Comparison of ENCODE assay signal across 22 cellular contexts in genomic region chr3:9433884-9434521, GRCh38.
"Had no signal": no experiment of that assay in that cellular context is flagged by ENCODE, and none has a peak within 500 bp of the region (broad histone marks: within the 10 kb centered on the region; RNA-seq: fewer than 3 reads in every experiment).

No MANE protein-coding gene starts in this region.

- H3K27me3 ChIP-seq: gastroesophageal sphincter, left lung, right lobe of liver, stomach, thyroid gland, upper lobe of left lung, vagina had no signal

- ATAC-seq: activated CD8-positive, alpha-beta T cell treated with anti-CD3 and anti-CD28 coated beads for 36 hours; activated naive CD8-positive, alpha-beta T cell treated with anti-CD3 and anti-CD28 coated beads, Interleukin-2, amount 50 U/mL, for 24 hours; gastroesophageal sphincter; left lung; mucosa of descending colon; natural killer cell treated with Interleukin-12 subunit alpha and Interleukin-12 subunit beta and Interleukin-15 and Interleukin-18, amount 100 ng/mL, for 72 hours; right lobe of liver had no signal

- H3K9me3 ChIP-seq: gastroesophageal sphincter, left lung, mucosa of descending colon, right lobe of liver, stomach, thyroid gland, upper lobe of left lung, vagina had no signal

- H3K4me1 ChIP-seq: gastroesophageal sphincter, upper lobe of left lung had no signal

- H3K4me1 Mint-ChIP-seq: activated naive CD4-positive, alpha-beta T cell treated with anti-CD3 and anti-CD28 coated beads, Interleukin-2, amount 10 ng/mL, durations not matched to agents 7 days and 5 days; activated naive CD8-positive, alpha-beta T cell treated with anti-CD3 and anti-CD28 coated beads, Interleukin-2, amount 50 U/mL, for 24 hours had no signal

- H3K4me3 ChIP-seq: gastroesophageal sphincter, left lung, mucosa of descending colon, right lobe of liver, SK-N-MC, stomach, thyroid gland, upper lobe of left lung, vagina had no signal

- H3K27ac ChIP-seq: left lung, right lobe of liver, SK-N-MC, stomach, thyroid gland, upper lobe of left lung, vagina had no signal

- DNase-seq: activated CD4-positive, alpha-beta T cell treated with anti-CD3 and anti-CD28 coated beads, Interleukin-2, amount 50 U/mL, for 1 hour; activated CD8-positive, alpha-beta T cell treated with anti-CD3 and anti-CD28 coated beads for 36 hours; activated gamma-delta T cell; activated naive CD4-positive, alpha-beta T cell treated with anti-CD3 and anti-CD28 coated beads, Interleukin-2, amount 10 ng/mL, durations not matched to agents 7 days and 5 days; activated naive CD8-positive, alpha-beta T cell treated with anti-CD3 and anti-CD28 coated beads, Interleukin-2, amount 50 U/mL, for 24 hours; effector CD8-positive, alpha-beta T cell; head of caudate nucleus; kidney glomerular epithelial cell; left lung; mucosa of descending colon; right lobe of liver; stimulated activated CD4-positive, alpha-beta T cell treated with anti-CD3 and anti-CD28 coated beads, Interleukin-12 subunit alpha, Interleukin-12 subunit beta, amount 100 ng/mL, for 4 hours; stimulated activated CD4-positive, alpha-beta T cell treated with anti-CD3 and anti-CD28 coated beads, Interleukin-4, amount 100 ng/mL, for 1 hour; stomach; T-helper 2 cell; thyroid gland; upper lobe of left lung had no signal

- H3K4me3 Mint-ChIP-seq: activated CD8-positive, alpha-beta T cell treated with anti-CD3 and anti-CD28 coated beads for 36 hours; activated naive CD4-positive, alpha-beta T cell treated with anti-CD3 and anti-CD28 coated beads, Interleukin-2, amount 10 ng/mL, durations not matched to agents 7 days and 5 days; activated naive CD8-positive, alpha-beta T cell treated with anti-CD3 and anti-CD28 coated beads, Interleukin-2, amount 50 U/mL, for 24 hours; activated T-helper 1 cell treated with anti-CD3 and anti-CD28 coated beads, Interleukin-12 subunit alpha, Interleukin-12 subunit beta, Interleukin-2, Interleukin-4 antibody, amounts not matched to agents 30 ng/mL and 10 ng/mL and 1 ng/mL, durations not matched to agents 14 hours and 24 hours and 36 hours; natural killer cell treated with Interleukin-12 subunit alpha and Interleukin-12 subunit beta and Interleukin-15 and Interleukin-18, amount 100 ng/mL, for 72 hours had no signal

- H3K27ac Mint-ChIP-seq: activated CD8-positive, alpha-beta T cell treated with anti-CD3 and anti-CD28 coated beads for 36 hours; activated naive CD4-positive, alpha-beta T cell treated with anti-CD3 and anti-CD28 coated beads, Interleukin-2, amount 10 ng/mL, durations not matched to agents 7 days and 5 days; activated naive CD8-positive, alpha-beta T cell treated with anti-CD3 and anti-CD28 coated beads, Interleukin-2, amount 50 U/mL, for 24 hours; natural killer cell treated with Interleukin-12 subunit alpha and Interleukin-12 subunit beta and Interleukin-15 and Interleukin-18, amount 100 ng/mL, for 72 hours had no signal

- H3K9me3 Mint-ChIP-seq: activated CD8-positive, alpha-beta T cell treated with anti-CD3 and anti-CD28 coated beads for 36 hours; activated naive CD4-positive, alpha-beta T cell treated with anti-CD3 and anti-CD28 coated beads, Interleukin-2, amount 10 ng/mL, durations not matched to agents 7 days and 5 days; activated naive CD8-positive, alpha-beta T cell treated with anti-CD3 and anti-CD28 coated beads, Interleukin-2, amount 50 U/mL, for 24 hours; activated T-helper 1 cell treated with anti-CD3 and anti-CD28 coated beads, Interleukin-12 subunit alpha, Interleukin-12 subunit beta, Interleukin-2, Interleukin-4 antibody, amounts not matched to agents 30 ng/mL and 10 ng/mL and 1 ng/mL, durations not matched to agents 14 hours and 24 hours and 36 hours; natural killer cell treated with Interleukin-12 subunit alpha and Interleukin-12 subunit beta and Interleukin-15 and Interleukin-18, amount 100 ng/mL, for 72 hours had no signal

- H3K27me3 Mint-ChIP-seq: activated CD8-positive, alpha-beta T cell treated with anti-CD3 and anti-CD28 coated beads for 36 hours; activated naive CD4-positive, alpha-beta T cell treated with anti-CD3 and anti-CD28 coated beads, Interleukin-2, amount 10 ng/mL, durations not matched to agents 7 days and 5 days; activated naive CD8-positive, alpha-beta T cell treated with anti-CD3 and anti-CD28 coated beads, Interleukin-2, amount 50 U/mL, for 24 hours; natural killer cell treated with Interleukin-12 subunit alpha and Interleukin-12 subunit beta and Interleukin-15 and Interleukin-18, amount 100 ng/mL, for 72 hours had no signal
